ENCODE assay signal across 11 cellular contexts in the genomic region with DNA sequence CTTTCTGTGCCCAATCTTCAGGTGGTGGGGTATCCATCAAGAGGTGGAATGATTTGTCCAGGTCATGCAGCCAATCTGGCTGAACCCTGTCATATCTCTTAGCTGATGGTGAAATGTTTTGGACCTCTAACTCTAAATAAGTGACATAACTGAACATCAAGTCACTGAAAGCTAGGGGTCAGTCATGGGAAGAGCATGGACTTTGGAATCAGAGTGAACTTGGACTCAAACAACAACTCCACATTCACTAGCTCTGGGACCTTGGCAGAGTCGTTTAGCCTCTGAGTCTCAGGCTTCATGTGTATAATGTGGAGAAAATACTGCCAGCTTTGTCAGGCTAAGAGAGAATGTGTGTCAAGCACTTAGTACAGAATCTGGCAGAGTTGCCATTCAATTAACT.
DNase-seq lines count a peak whose midpoint lies in the region; ATAC-seq and TF ChIP-seq lines count a peak whose summit lies in the region.
"Had no signal": no experiment of that assay in that cellular context is flagged by ENCODE, and none has a peak within 500 bp of the region (broad histone marks: within the 10 kb centered on the region; RNA-seq: fewer than 3 reads in every experiment).

No MANE protein-coding gene starts in this region.

- no peaks in the 10 kb centered on the region for H3K9me3 ChIP-seq in SJCRH30 (replicated peaks)
- H3K9me3 ChIP-seq: breast epithelium had no signal

- DNase-seq in GM04503 (ENCODE audit: low read depth) (peak; percentile 5), NCI-H2196 treated with DMSO at 0.1 percent for 48 hours (lab: John Stamatoyannopoulos, UW; ENCODE audit: unreplicated experiment) (peak; percentile 2), fibroblast of peridontal ligament (ENCODE audit: extremely low read depth) (peak; percentile 74), osteocyte (ENCODE audit: extremely low spot score, unreplicated experiment) (no peak), SJCRH30 (no peak)
- DNase-seq: GF-D8; naive thymus-derived CD8-positive, alpha-beta T cell; stimulated activated naive CD8-positive, alpha-beta T cell treated with anti-CD3 and anti-CD28 coated beads, Interleukin-15, amount 100 ng/mL, for 72 hours had no signal

- H3K27me3 Mint-ChIP-seq in osteocyte (ENCODE audit: unreplicated experiment): no peaks in the 10 kb centered on the region
- H3K27me3 Mint-ChIP-seq: stimulated activated naive CD8-positive, alpha-beta T cell treated with anti-CD3 and anti-CD28 coated beads, Interleukin-15, amount 100 ng/mL, for 72 hours had no signal

- no peaks in the 10 kb centered on the region for H3K9me3 Mint-ChIP-seq in osteocyte (ENCODE audit: unreplicated experiment)
- H3K9me3 Mint-ChIP-seq: stimulated activated naive CD8-positive, alpha-beta T cell treated with anti-CD3 and anti-CD28 coated beads, Interleukin-15, amount 100 ng/mL, for 72 hours had no signal

- peak; percentile 17 for TF ChIP-seq CTCF in osteocyte (IDR thresholded peaks at IDR 0.05)

- no peaks in the 10 kb centered on the region for H3K4me1 ChIP-seq in SJCRH30
- H3K4me1 ChIP-seq: breast epithelium had no signal

- H3K36me3 Mint-ChIP-seq in osteocyte (ENCODE audit: unreplicated experiment): no peaks in the 10 kb centered on the region

- H3K4me3 Mint-ChIP-seq in osteocyte (ENCODE audit: unreplicated experiment): no peak overlapping the region
- H3K4me3 Mint-ChIP-seq: naive thymus-derived CD8-positive, alpha-beta T cell; stimulated activated naive CD8-positive, alpha-beta T cell treated with anti-CD3 and anti-CD28 coated beads, Interleukin-15, amount 100 ng/mL, for 72 hours had no signal

- H3K36me3 ChIP-seq in SJCRH30: no peaks in the 10 kb centered on the region
- H3K36me3 ChIP-seq: breast epithelium had no signal

- no peak overlapping the region for H3K27ac Mint-ChIP-seq in osteocyte (ENCODE audit: unreplicated experiment)
- H3K27ac Mint-ChIP-seq: naive thymus-derived CD8-positive, alpha-beta T cell; stimulated activated naive CD8-positive, alpha-beta T cell treated with anti-CD3 and anti-CD28 coated beads, Interleukin-15, amount 100 ng/mL, for 72 hours had no signal

- no peaks in the 10 kb centered on the region for H3K27me3 ChIP-seq in SJCRH30
- H3K27me3 ChIP-seq: breast epithelium had no signal

- ATAC-seq in HG02970 (IDR thresholded peaks at IDR 0.05; ENCODE audit: low FRiP score, unreplicated experiment) (no peak), HG03460 (IDR thresholded peaks at IDR 0.05; ENCODE audit: unreplicated experiment) (no peak)
- ATAC-seq: naive thymus-derived CD8-positive, alpha-beta T cell; stimulated activated naive CD8-positive, alpha-beta T cell treated with anti-CD3 and anti-CD28 coated beads, Interleukin-15, amount 100 ng/mL, for 72 hours had no signal

- peaks cover 2% of the 10 kb centered on the region for H3K4me1 Mint-ChIP-seq in osteocyte (ENCODE audit: unreplicated experiment)
- H3K4me1 Mint-ChIP-seq: naive thymus-derived CD8-positive, alpha-beta T cell; stimulated activated naive CD8-positive, alpha-beta T cell treated with anti-CD3 and anti-CD28 coated beads, Interleukin-15, amount 100 ng/mL, for 72 hours had no signal

- H3K4me3 ChIP-seq in SJCRH30: no peak overlapping the region
- H3K4me3 ChIP-seq: breast epithelium had no signal

- no peak overlapping the region for H3K27ac ChIP-seq in SJCRH30

Comparison
In these comparisons a context has a peak if more than half of its experiments do, and no peak if none do; other contexts are left out.
1. DNase-seq: peak in GM04503 (single experiment), NCI-H2196 treated with DMSO at 0.1 percent for 48 hours (single experiment) and fibroblast of peridontal ligament (single experiment); none in osteocyte (single experiment) and SJCRH30 (0 of 2).